ENCODE assay signal across 24 cellular contexts in the genomic region with DNA sequence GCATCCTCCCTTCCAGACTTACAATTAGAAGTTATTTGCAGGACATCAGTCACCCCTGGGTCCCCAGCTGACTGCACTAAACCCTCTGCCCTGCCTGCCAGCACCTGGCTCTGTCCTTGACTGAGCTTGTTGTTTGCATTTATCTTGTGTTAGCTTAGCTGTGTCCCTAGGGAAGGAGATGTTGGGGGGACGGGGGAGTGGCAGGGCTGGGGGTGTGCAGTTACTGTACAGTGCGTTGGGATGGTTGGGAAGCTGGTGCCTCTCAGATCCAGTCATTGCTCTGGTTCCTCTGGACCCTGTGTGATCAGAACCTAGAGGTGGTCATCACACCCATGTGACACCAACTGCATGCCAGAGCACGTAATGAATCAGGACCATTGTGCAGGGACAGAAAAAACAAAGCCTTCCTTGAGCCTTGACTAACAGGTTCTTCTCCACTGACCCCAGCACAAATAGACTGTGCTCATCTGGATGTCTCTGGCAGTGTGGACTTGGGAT. TPM values are rescaled to one million over a fixed set of nuclear protein-coding genes. Genes with fewer than 3 reads are reported as not detected.
DNase-seq lines count a peak whose midpoint lies in the region; ATAC-seq and TF ChIP-seq lines count a peak whose summit lies in the region.
"Had no signal": no experiment of that assay in that cellular context is flagged by ENCODE, and none has a peak within 500 bp of the region (broad histone marks: within the 10 kb centered on the region; RNA-seq: fewer than 3 reads in every experiment).

No MANE protein-coding gene starts in this region.

- no peak overlapping the region for H3K4me3 ChIP-seq in gastrocnemius medialis
- H3K4me3 ChIP-seq: BLaER1 treated with 17β-estradiol and CSF1 and Interleukin-3, amounts not matched to agents 10 nM and 100 nM; tibial nerve had no signal

- no peaks in the 10 kb centered on the region for H3K9me3 ChIP-seq in gastrocnemius medialis
- H3K9me3 ChIP-seq: tibial nerve had no signal

- no peak for TF ChIP-seq POLR2A in gastrocnemius medialis (IDR thresholded peaks at IDR 0.05)

- intact Hi-C loops in gastrocnemius medialis (cut with DNase I; ENCODE audit: low total_unique reads) = loop anchor here (10.0 kb wide), 2 partner anchors 108 to 312 kb away; a partner anchor contains a TSS

- TF ChIP-seq CTCF in gastrocnemius medialis (IDR thresholded peaks at IDR 0.05 in 4 of 5, conservative IDR thresholded peaks at IDR 0.05 in 1 of 5) = no peak

- H3K27ac ChIP-seq in gastrocnemius medialis = peak overlapping the region; percentile 52 to 77 (median 66)
- H3K27ac ChIP-seq: BLaER1 treated with 17β-estradiol and CSF1 and Interleukin-3, amounts not matched to agents 10 nM and 100 nM; tibial nerve had no signal

- in situ Hi-C loops in gastrocnemius medialis (cut with MboI; ENCODE audit: low sequenced_read_pairs in 4 of 4) = no loop called here

- no peaks in the 10 kb centered on the region for H3K27me3 ChIP-seq in gastrocnemius medialis
- H3K27me3 ChIP-seq: BLaER1 treated with 17β-estradiol and CSF1 and Interleukin-3, amounts not matched to agents 10 nM and 100 nM; tibial nerve had no signal

- DNase-seq in NCI-H748 (lab: John Stamatoyannopoulos, UW; ENCODE audit: unreplicated experiment) = peak; percentile 89
- no peak for DNase-seq in NCI-H748 treated with DMSO at 0.1 percent for 48 hours (lab: John Stamatoyannopoulos, UW)
- peak; percentile 95 for DNase-seq in DMS53 (lab: John Stamatoyannopoulos, UW)
- peak; percentile 46 for DNase-seq in NCI-H774 (lab: John Stamatoyannopoulos, UW)
- DNase-seq in gastrocnemius medialis = peak in 1 of 2 donors; percentile 22
- DNase-seq in NCI-H1105 (lab: John Stamatoyannopoulos, UW) = no peak
- DNase-seq in NCI-H128 (lab: John Stamatoyannopoulos, UW; ENCODE audit: unreplicated experiment) = no peak
- no peak for DNase-seq in SKM-1 treated with dmso at 0.1 percent for 144 hours (lab: John Stamatoyannopoulos, UW; ENCODE audit: unreplicated experiment)
- DNase-seq: activated CD4-positive, alpha-beta T cell treated with anti-CD3 and anti-CD28 coated beads, Interleukin-2, amount 50 U/mL, for 48 hours; activated CD4-positive, CD25-positive, alpha-beta regulatory T cell; activated effector memory CD4-positive, alpha-beta T cell treated with anti-CD3 and anti-CD28 coated beads, Interleukin-2, amount 50 U/mL, for 16 hours; activated naive CD8-positive, alpha-beta T cell treated with anti-CD3 and anti-CD28 coated beads, Interleukin-2, amount 50 U/mL, for 24 hours; effector memory CD8-positive, alpha-beta T cell; glutamatergic neuron; mesenchymal stem cell; naive thymus-derived CD4-positive, alpha-beta T cell; NCI-H1048; NCI-H446; right cardiac atrium; stimulated activated naive CD8-positive, alpha-beta T cell treated with anti-CD3 and anti-CD28 coated beads, Interleukin-15, amount 100 ng/mL, for 72 hours had no signal

- H3K4me1 ChIP-seq in gastrocnemius medialis = peaks cover 53% of the 10 kb centered on the region in 2 donors
- H3K4me1 ChIP-seq: tibial nerve had no signal

- H3K36me3 ChIP-seq in gastrocnemius medialis = no peaks in the 10 kb centered on the region
- H3K36me3 ChIP-seq: BLaER1 treated with 17β-estradiol and CSF1 and Interleukin-3, amounts not matched to agents 10 nM and 100 nM; tibial nerve had no signal

- ATAC-seq in gastrocnemius medialis = peak in 1 of 2 donors; percentile 8
- ATAC-seq: activated naive CD8-positive, alpha-beta T cell treated with anti-CD3 and anti-CD28 coated beads, Interleukin-2, amount 50 U/mL, for 24 hours; effector memory CD8-positive, alpha-beta T cell; naive thymus-derived CD4-positive, alpha-beta T cell; right cardiac atrium; stimulated activated naive CD8-positive, alpha-beta T cell treated with anti-CD3 and anti-CD28 coated beads, Interleukin-15, amount 100 ng/mL, for 72 hours had no signal

RNA-seq across cellular contexts. Expression of a gene that starts 32.7 kb away (rescaled TPM):
- total RNA-seq in gastrocnemius medialis = 1 to 10 TPM in 1 of 4 donors, under 1 TPM in 2, not detected in 1; 0.11 to 2.9 (median 0.58) TPM
- total RNA-seq: LHCN-M2, osteoblast, tibial nerve had no signal

Comparison
In these comparisons a context has a peak if more than half of its experiments do, and no peak if none do; other contexts are left out.
1. DNase-seq: peak in NCI-H748 (single experiment), DMS53 (single experiment) and NCI-H774 (single experiment); none in NCI-H748 treated with DMSO at 0.1 percent for 48 hours (single experiment), NCI-H1105 (single experiment), NCI-H128 (single experiment) and SKM-1 treated with dmso at 0.1 percent for 144 hours (single experiment).